Comparison of ENCODE assay signal across 1 cellular context in the genomic region with DNA sequence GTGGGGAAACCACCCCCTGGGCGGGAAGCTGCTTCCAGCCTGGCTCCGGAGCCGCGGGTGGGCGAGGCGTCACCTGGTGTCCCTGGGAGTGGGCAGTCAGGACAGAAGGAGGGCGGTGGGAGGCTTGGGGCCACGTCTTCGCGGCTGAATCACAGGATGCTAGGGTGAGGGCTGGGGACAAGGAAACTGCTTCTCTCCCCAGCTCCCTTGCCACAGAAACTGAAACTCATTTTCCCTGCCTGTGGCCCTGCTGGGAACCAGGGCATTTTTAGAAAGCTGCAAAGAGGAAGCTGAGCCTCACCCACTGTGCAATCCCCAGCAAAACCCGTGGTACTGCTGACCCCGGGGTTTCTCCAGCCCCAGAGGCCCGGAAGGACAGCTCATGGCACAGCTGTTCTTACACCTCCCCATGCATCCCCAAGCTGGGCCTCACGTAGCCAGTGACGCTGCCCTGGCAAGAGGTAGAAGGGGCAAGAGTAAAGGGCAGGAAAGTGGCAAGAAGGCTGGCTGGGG.
TF ChIP-seq lines count a peak whose summit lies in the region.

No MANE protein-coding gene starts in this region.

TF ChIP-seq in SK-N-SH, 30 proteins besides CTCF, POLR2A, EP300 and RAD21:
- no peak for TF ChIP-seq SIN3A (IDR thresholded peaks at IDR 0.05; ENCODE audit: borderline replicate concordance, low read depth, low read length)
- TF ChIP-seq MEF2A (IDR thresholded peaks at IDR 0.05; ENCODE audit: borderline replicate concordance, low read depth): no peak
- no peak for TF ChIP-seq JUND (IDR thresholded peaks at IDR 0.05)
- TF ChIP-seq, protein P1, sequence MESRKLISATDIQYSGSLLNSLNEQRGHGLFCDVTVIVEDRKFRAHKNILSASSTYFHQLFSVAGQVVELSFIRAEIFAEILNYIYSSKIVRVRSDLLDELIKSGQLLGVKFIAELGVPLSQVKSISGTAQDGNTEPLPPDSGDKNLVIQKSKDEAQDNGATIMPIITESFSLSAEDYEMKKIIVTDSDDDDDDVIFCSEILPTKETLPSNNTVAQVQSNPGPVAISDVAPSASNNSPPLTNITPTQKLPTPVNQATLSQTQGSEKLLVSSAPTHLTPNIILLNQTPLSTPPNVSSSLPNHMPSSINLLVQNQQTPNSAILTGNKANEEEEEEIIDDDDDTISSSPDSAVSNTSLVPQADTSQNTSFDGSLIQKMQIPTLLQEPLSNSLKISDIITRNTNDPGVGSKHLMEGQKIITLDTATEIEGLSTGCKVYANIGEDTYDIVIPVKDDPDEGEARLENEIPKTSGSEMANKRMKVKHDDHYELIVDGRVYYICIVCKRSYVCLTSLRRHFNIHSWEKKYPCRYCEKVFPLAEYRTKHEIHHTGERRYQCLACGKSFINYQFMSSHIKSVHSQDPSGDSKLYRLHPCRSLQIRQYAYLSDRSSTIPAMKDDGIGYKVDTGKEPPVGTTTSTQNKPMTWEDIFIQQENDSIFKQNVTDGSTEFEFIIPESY (IDR thresholded peaks at IDR 0.05; ENCODE audit: borderline replicate concordance, low read depth): no peak
- TF ChIP-seq, protein P2, sequence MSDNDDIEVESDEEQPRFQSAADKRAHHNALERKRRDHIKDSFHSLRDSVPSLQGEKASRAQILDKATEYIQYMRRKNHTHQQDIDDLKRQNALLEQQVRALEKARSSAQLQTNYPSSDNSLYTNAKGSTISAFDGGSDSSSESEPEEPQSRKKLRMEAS (IDR thresholded peaks at IDR 0.05; ENCODE audit: low read depth): no peak
